In genomic region chr2:119486196-119486827, GRCh38 we compare ENCODE assay signal across 28 cellular contexts. TPM values are rescaled to one million over a fixed set of nuclear protein-coding genes. Genes with fewer than 3 reads are reported as not detected.
DNase-seq lines count a peak whose midpoint lies in the region; ATAC-seq, FAIRE-seq and TF ChIP-seq lines count a peak whose summit lies in the region.
"Had no signal": no experiment of that assay in that cellular context is flagged by ENCODE, and none has a peak within 500 bp of the region (broad histone marks: within the 10 kb centered on the region; RNA-seq: fewer than 3 reads in every experiment).

No MANE protein-coding gene starts in this region.

- POLR2A ChIA-PET in HEK293T (lab: Yijun Ruan, JAX): interaction anchor here (1.0 kb wide), 1 partner anchor 10 kb away, joined by 3 read pairs; no protein-coding TSS in a partner anchor

- H3K4me2 ChIP-seq in astrocyte (ENCODE audit: low read length): peak overlapping the region; percentile 25
- H3K4me2 ChIP-seq: SK-N-SH had no signal

- intact Hi-C loops in right lobe of liver (cut with DNase I) (no loop called here), sigmoid colon (cut with DNase I) (no loop called here)

- H4K20me1 ChIP-seq in astrocyte (ENCODE audit: insufficient read depth, low read length): no peaks in the 10 kb centered on the region

- no peak overlapping the region for H3K4me3 Mint-ChIP-seq in astrocyte (ENCODE audit: unreplicated experiment)
- no peak overlapping the region for H3K4me3 Mint-ChIP-seq in activated naive CD8-positive, alpha-beta T cell treated with anti-CD3 and anti-CD28 coated beads for 36 hours
- H3K4me3 Mint-ChIP-seq in activated naive CD4-positive, alpha-beta T cell treated with anti-CD3 and anti-CD28 coated beads, Interleukin-2, amount 10 ng/mL, durations not matched to agents 7 days and 5 days: no peak overlapping the region
- H3K4me3 Mint-ChIP-seq: activated naive CD8-positive, alpha-beta T cell treated with anti-CD3 and anti-CD28 coated beads, Interleukin-2, amount 50 U/mL, for 24 hours; activated T-helper 17 cell treated with anti-CD3 and anti-CD28 coated beads, Interleukin-2, amount 50 U/mL, for 72 hours; CD4-positive, CD25-positive, alpha-beta regulatory T cell; neural crest cell had no signal

- no peak for ATAC-seq in right lobe of liver
- ATAC-seq: activated naive CD8-positive, alpha-beta T cell treated with anti-CD3 and anti-CD28 coated beads, Interleukin-2, amount 50 U/mL, for 24 hours; activated T-helper 17 cell treated with anti-CD3 and anti-CD28 coated beads, Interleukin-2, amount 50 U/mL, for 72 hours; HCT116 had no signal

- H3K36me3 ChIP-seq in ACC112 (ENCODE audit: insufficient read depth, low read length) (no peaks in the 10 kb centered on the region), astrocyte (ENCODE audit: insufficient read depth, low read length) (no peaks in the 10 kb centered on the region), right lobe of liver (no peaks in the 10 kb centered on the region), sigmoid colon (no peaks in the 10 kb centered on the region)
- H3K36me3 ChIP-seq: colonic mucosa had no signal

- FAIRE-seq in astrocyte (lab: Jason Lieb, UNC): no peak
- FAIRE-seq: G401.6, GM18507 had no signal

- peak overlapping the region; percentile 22 for H2AFZ ChIP-seq in ACC112 (ENCODE audit: low read length, unreplicated experiment)
- H2AFZ ChIP-seq in astrocyte (ENCODE audit: low read depth, low read length): no peak overlapping the region

- H3K4me1 ChIP-seq in ACC112 (ENCODE audit: control insufficient read depth, insufficient read depth, low read length, unreplicated experiment): peaks cover 38% of the 10 kb centered on the region
- H3K4me1 ChIP-seq in astrocyte (ENCODE audit: insufficient read depth, low read length): no peaks in the 10 kb centered on the region
- H3K4me1 ChIP-seq in right lobe of liver: peaks cover 0 to 77% (median 31%) of the 10 kb centered on the region in 4 donors
- peaks cover 0 to 9% (median 3%) of the 10 kb centered on the region in 4 donors for H3K4me1 ChIP-seq in sigmoid colon

- peak overlapping the region; percentile 49 for H3K27ac Mint-ChIP-seq in astrocyte (ENCODE audit: unreplicated experiment)
- H3K27ac Mint-ChIP-seq in activated naive CD8-positive, alpha-beta T cell treated with anti-CD3 and anti-CD28 coated beads for 36 hours: no peak overlapping the region
- H3K27ac Mint-ChIP-seq in activated naive CD4-positive, alpha-beta T cell treated with anti-CD3 and anti-CD28 coated beads, Interleukin-2, amount 10 ng/mL, durations not matched to agents 7 days and 5 days: no peak overlapping the region
- H3K27ac Mint-ChIP-seq: activated naive CD8-positive, alpha-beta T cell treated with anti-CD3 and anti-CD28 coated beads, Interleukin-2, amount 50 U/mL, for 24 hours; activated T-helper 17 cell treated with anti-CD3 and anti-CD28 coated beads, Interleukin-2, amount 50 U/mL, for 72 hours; brain had no signal

- TF ChIP-seq EP300 in sigmoid colon (IDR thresholded peaks at IDR 0.05): no peak

- H3K27ac ChIP-seq in ACC112 (ENCODE audit: low read depth, low read length) (peak overlapping the region; percentile 23; the same call in 1 of the 2 replicates), astrocyte (ENCODE audit: low read depth, low read length) (no peak overlapping the region), right lobe of liver (peak overlapping the region; percentile 87 to 96 (median 89)), sigmoid colon (no peak overlapping the region)
- H3K27ac ChIP-seq: VCaP had no signal

- no peak overlapping the region for H3K9ac ChIP-seq in astrocyte (ENCODE audit: low read length)
- H3K9ac ChIP-seq: SK-N-SH had no signal

- no peak for TF ChIP-seq CTCF in astrocyte (IDR thresholded peaks at IDR 0.05; ENCODE audit: insufficient read depth, low read depth, low read length)
- TF ChIP-seq CTCF in right lobe of liver (IDR thresholded peaks at IDR 0.05): no peak
- no peak for TF ChIP-seq CTCF in sigmoid colon (IDR thresholded peaks at IDR 0.05)

- H3K79me2 ChIP-seq in ACC112 (ENCODE audit: control insufficient read depth, insufficient read depth, low read length, unreplicated experiment) (no peaks in the 10 kb centered on the region), astrocyte (ENCODE audit: insufficient read depth, low read length) (no peaks in the 10 kb centered on the region)

- WGBS in right lobe of liver (ENCODE audit: insufficient coverage, low coverage, low lambda C conversion rate, missing lambda C conversion rate): 31% methylated on average over 5 of the region's 10 CpGs
- 87 to 90% methylated on average over 10 of the region's 10 CpGs for WGBS in sigmoid colon, 2 donors

- H3K36me3 Mint-ChIP-seq in astrocyte (ENCODE audit: low read depth, unreplicated experiment): no peaks in the 10 kb centered on the region
- H3K36me3 Mint-ChIP-seq in activated naive CD8-positive, alpha-beta T cell treated with anti-CD3 and anti-CD28 coated beads for 36 hours: no peaks in the 10 kb centered on the region
- no peaks in the 10 kb centered on the region for H3K36me3 Mint-ChIP-seq in activated naive CD4-positive, alpha-beta T cell treated with anti-CD3 and anti-CD28 coated beads, Interleukin-2, amount 10 ng/mL, durations not matched to agents 7 days and 5 days
- H3K36me3 Mint-ChIP-seq: brain; CD4-positive, CD25-positive, alpha-beta regulatory T cell had no signal

- H3K4me1 Mint-ChIP-seq in astrocyte (ENCODE audit: low read depth, unreplicated experiment): peaks cover 50% of the 10 kb centered on the region
- no peaks in the 10 kb centered on the region for H3K4me1 Mint-ChIP-seq in activated naive CD8-positive, alpha-beta T cell treated with anti-CD3 and anti-CD28 coated beads for 36 hours
- no peaks in the 10 kb centered on the region for H3K4me1 Mint-ChIP-seq in activated naive CD4-positive, alpha-beta T cell treated with anti-CD3 and anti-CD28 coated beads, Interleukin-2, amount 10 ng/mL, durations not matched to agents 7 days and 5 days
- H3K4me1 Mint-ChIP-seq: activated naive CD8-positive, alpha-beta T cell treated with anti-CD3 and anti-CD28 coated beads, Interleukin-2, amount 50 U/mL, for 24 hours; activated T-helper 17 cell treated with anti-CD3 and anti-CD28 coated beads, Interleukin-2, amount 50 U/mL, for 72 hours; brain; CD4-positive, CD25-positive, alpha-beta regulatory T cell; neural crest cell had no signal

- H3K4me3 ChIP-seq in ACC112 (ENCODE audit: low read depth, low read length) (no peak overlapping the region), astrocyte (ENCODE audit: insufficient read depth, low read depth, low read length) (no peak overlapping the region), right lobe of liver (no peak overlapping the region), sigmoid colon (no peak overlapping the region)
- H3K4me3 ChIP-seq: colonic mucosa had no signal

- no peaks in the 10 kb centered on the region for H3K9me3 Mint-ChIP-seq in astrocyte (ENCODE audit: unreplicated experiment)
- no peaks in the 10 kb centered on the region for H3K9me3 Mint-ChIP-seq in activated naive CD8-positive, alpha-beta T cell treated with anti-CD3 and anti-CD28 coated beads for 36 hours
- H3K9me3 Mint-ChIP-seq in activated naive CD4-positive, alpha-beta T cell treated with anti-CD3 and anti-CD28 coated beads, Interleukin-2, amount 10 ng/mL, durations not matched to agents 7 days and 5 days: no peaks in the 10 kb centered on the region
- H3K9me3 Mint-ChIP-seq: activated naive CD8-positive, alpha-beta T cell treated with anti-CD3 and anti-CD28 coated beads, Interleukin-2, amount 50 U/mL, for 24 hours; activated T-helper 17 cell treated with anti-CD3 and anti-CD28 coated beads, Interleukin-2, amount 50 U/mL, for 72 hours; neural crest cell had no signal

- DNase-seq in astrocyte (ENCODE audit: low read depth) (no peak), right lobe of liver (no peak), sigmoid colon (peak; percentile 17), HEK293T (ENCODE audit: extremely low spot score) (no peak)
- DNase-seq in activated naive CD8-positive, alpha-beta T cell treated with anti-CD3 and anti-CD28 coated beads for 36 hours: no peak
- no peak for DNase-seq in activated naive CD4-positive, alpha-beta T cell treated with anti-CD3 and anti-CD28 coated beads, Interleukin-2, amount 10 ng/mL, durations not matched to agents 7 days and 5 days
- DNase-seq: activated CD4-positive, alpha-beta T cell treated with anti-CD3 and anti-CD28 coated beads, Interleukin-2, amount 50 U/mL, for 1 hour; activated naive CD8-positive, alpha-beta T cell treated with anti-CD3 and anti-CD28 coated beads, Interleukin-2, amount 50 U/mL, for 24 hours; CD4-positive, CD25-positive, alpha-beta regulatory T cell; colonic mucosa; DMS153; KBM-7; NCI-H2171 treated with DMSO at 0.1 percent for 48 hours; NCI-H526; RPMI8226; stimulated activated CD4-positive, alpha-beta T cell treated with anti-CD3 and anti-CD28 coated beads, Interleukin-15, amount 100 ng/mL, for 24 hours had no signal

- H3K27me3 Mint-ChIP-seq in astrocyte (ENCODE audit: low read depth, unreplicated experiment): peaks cover 9% of the 10 kb centered on the region
- H3K27me3 Mint-ChIP-seq in activated naive CD8-positive, alpha-beta T cell treated with anti-CD3 and anti-CD28 coated beads for 36 hours: no peaks in the 10 kb centered on the region
- peaks cover 4% of the 10 kb centered on the region for H3K27me3 Mint-ChIP-seq in activated naive CD4-positive, alpha-beta T cell treated with anti-CD3 and anti-CD28 coated beads, Interleukin-2, amount 10 ng/mL, durations not matched to agents 7 days and 5 days
- H3K27me3 Mint-ChIP-seq: activated naive CD8-positive, alpha-beta T cell treated with anti-CD3 and anti-CD28 coated beads, Interleukin-2, amount 50 U/mL, for 24 hours had no signal

- H3K9me3 ChIP-seq in astrocyte (ENCODE audit: insufficient read depth, low read depth, low read length): no peaks in the 10 kb centered on the region
- no peaks in the 10 kb centered on the region for H3K9me3 ChIP-seq in right lobe of liver
- no peaks in the 10 kb centered on the region for H3K9me3 ChIP-seq in sigmoid colon
- H3K9me3 ChIP-seq: colonic mucosa, SK-N-SH had no signal

- TF ChIP-seq POLR2A in right lobe of liver (IDR thresholded peaks at IDR 0.05): no peak
- TF ChIP-seq POLR2A in sigmoid colon (IDR thresholded peaks at IDR 0.05): no peak

- H3K27me3 ChIP-seq in ACC112 (ENCODE audit: insufficient read depth, low read length) (no peaks in the 10 kb centered on the region), astrocyte (ENCODE audit: insufficient read depth, low read length) (no peaks in the 10 kb centered on the region), right lobe of liver (no peaks in the 10 kb centered on the region), sigmoid colon (no peaks in the 10 kb centered on the region)
- H3K27me3 ChIP-seq: colonic mucosa had no signal

- CTCF ChIA-PET in HEK293T (lab: Yijun Ruan, JAX): interaction anchor here (1.6 to 1.8 kb wide), 2 partner anchors 10 to 45 kb away, joined by 3 to 17 read pairs; no protein-coding TSS in a partner anchor
- CTCF ChIA-PET in activated naive CD4-positive, alpha-beta T cell treated with anti-CD3 and anti-CD28 coated beads, Interleukin-2, amount 10 ng/mL, durations not matched to agents 7 days and 5 days (lab: Charles Lee): interaction anchor here (2.0 kb wide), 1 partner anchor 10 kb away, joined by 10 read pairs; no protein-coding TSS in a partner anchor

RNA-seq across cellular contexts. Expression of gene SCTR, which starts 38.0 kb away (rescaled TPM):
- total RNA-seq in astrocyte: not detected in 2 replicates
- total RNA-seq in right lobe of liver: under 1 TPM in 4 of 6 experiments, not detected in 2; 0.12 to 0.38 (median 0.35) TPM
- total RNA-seq in sigmoid colon: not detected
- under 1 TPM in 1 of 3 donors, not detected in 2; 0.16 TPM for polyA plus RNA-seq in sigmoid colon
- total RNA-seq in activated naive CD8-positive, alpha-beta T cell treated with anti-CD3 and anti-CD28 coated beads for 36 hours: not detected
- total RNA-seq: activated T-helper 17 cell treated with anti-CD3 and anti-CD28 coated beads, Interleukin-2, amount 50 U/mL, for 72 hours; CD4-positive, CD25-positive, alpha-beta regulatory T cell; mononuclear cell; neural crest cell; T-helper 2 cell treated with Interferon-gamma antibody and Interleukin-4, amounts not matched to agents 100 ng/mL and 5 ng/mL, for 36 hours; ureter had no signal
- polyA plus RNA-seq: CD4-positive, CD25-positive, alpha-beta regulatory T cell; SK-N-SH had no signal

RNA-seq across cellular contexts. Expression of gene TMEM37, which starts 54.7 kb away (rescaled TPM):
- 1.6 and 3.3 TPM in 2 replicates for total RNA-seq in astrocyte
- total RNA-seq in right lobe of liver: 10 to 100 TPM; 37.3 to 96.6 (median 73.5) TPM
- 1 to 10 TPM in 3 of 4 donors, under 1 TPM in 1; 0.55 to 6.1 (median 2.6) TPM for total RNA-seq in sigmoid colon
- polyA plus RNA-seq in sigmoid colon: 10 to 100 TPM; 45.0 to 96.9 (median 69.7) TPM
- total RNA-seq in activated naive CD8-positive, alpha-beta T cell treated with anti-CD3 and anti-CD28 coated beads for 36 hours: not detected
- total RNA-seq: activated T-helper 17 cell treated with anti-CD3 and anti-CD28 coated beads, Interleukin-2, amount 50 U/mL, for 72 hours; CD4-positive, CD25-positive, alpha-beta regulatory T cell; mononuclear cell; T-helper 2 cell treated with Interferon-gamma antibody and Interleukin-4, amounts not matched to agents 100 ng/mL and 5 ng/mL, for 36 hours had no signal

RNA-seq across cellular contexts. Expression of gene CFAP221, which starts 57.9 kb away (rescaled TPM):
- total RNA-seq in astrocyte (0.29 and 0.61 TPM in 2 replicates), right lobe of liver (1 to 10 TPM in 5 of 6 experiments, under 1 TPM in 1; 0.56 to 5.8 (median 2.4) TPM), sigmoid colon (not detected)
- polyA plus RNA-seq in sigmoid colon: under 1 TPM in 1 of 3 donors, not detected in 2; 0.07 TPM
- total RNA-seq in activated naive CD8-positive, alpha-beta T cell treated with anti-CD3 and anti-CD28 coated beads for 36 hours: not detected
- total RNA-seq: activated T-helper 17 cell treated with anti-CD3 and anti-CD28 coated beads, Interleukin-2, amount 50 U/mL, for 72 hours; CD4-positive, CD25-positive, alpha-beta regulatory T cell; colonic mucosa; T-helper 2 cell treated with Interferon-gamma antibody and Interleukin-4, amounts not matched to agents 100 ng/mL and 5 ng/mL, for 36 hours had no signal
- polyA plus RNA-seq: CD4-positive, CD25-positive, alpha-beta regulatory T cell had no signal

Comparison
In these comparisons a context has a peak if more than half of its experiments do, and no peak if none do; other contexts are left out.
1. H3K27ac ChIP-seq: peak in ACC112 (single experiment) and right lobe of liver (3 of 3); none in astrocyte (single experiment) and sigmoid colon (0 of 4).